19 cellular contexts compared by ENCODE assay signal in genomic region chr7:28554791-28555471, GRCh38.
"Had no signal": no experiment of that assay in that cellular context is flagged by ENCODE, and none has a peak within 500 bp of the region (broad histone marks: within the 10 kb centered on the region; RNA-seq: fewer than 3 reads in every experiment).

No MANE protein-coding gene starts in this region.

- H3K36me3 ChIP-seq: gastroesophageal sphincter, heart left ventricle, ovary, prostate gland, tibial artery had no signal

- DNase-seq: activated CD4-positive, alpha-beta memory T cell treated with anti-CD3 and anti-CD28 coated beads, Interleukin-2, amount 10 ng/mL, durations not matched to agents 7 days and 5 days; activated CD4-positive, alpha-beta T cell treated with anti-CD3 and anti-CD28 coated beads for 48 hours; activated effector memory CD4-positive, alpha-beta T cell treated with anti-CD3 and anti-CD28 coated beads, Interleukin-2, amount 50 U/mL, for 16 hours; activated naive CD4-positive, alpha-beta T cell treated with anti-CD3 and anti-CD28 coated beads, Interleukin-2, amount 10 ng/mL, durations not matched to agents 7 days and 5 days; amygdala; cerebellar nuclear complex; heart left ventricle; left ventricle myocardium superior; ovary; right cardiac atrium; stimulated activated CD4-positive, alpha-beta T cell treated with anti-CD3 and anti-CD28 coated beads, Interleukin-12 subunit alpha, Interleukin-12 subunit beta, amount 100 ng/mL, for 4 hours; stimulated activated CD4-positive, alpha-beta T cell treated with anti-CD3 and anti-CD28 coated beads, Interleukin-4, amount 100 ng/mL, for 4 hours; stimulated activated naive CD8-positive, alpha-beta T cell treated with anti-CD3 and anti-CD28 coated beads, Interleukin-15, amount 100 ng/mL, for 72 hours; tibial artery had no signal

- FAIRE-seq: islet of Langerhans had no signal

- ATAC-seq: gastroesophageal sphincter; heart left ventricle; left ventricle myocardium superior; natural killer cell treated with Interleukin-12 subunit alpha and Interleukin-12 subunit beta and Interleukin-15 and Interleukin-18, amount 100 ng/mL, for 72 hours; right cardiac atrium; stimulated activated naive CD8-positive, alpha-beta T cell treated with anti-CD3 and anti-CD28 coated beads, Interleukin-15, amount 100 ng/mL, for 72 hours had no signal

- H3K27ac ChIP-seq: coronary artery, gastroesophageal sphincter, heart left ventricle, ovary, prostate gland, tibial artery had no signal

- H3K4me1 ChIP-seq: prostate gland had no signal

- H3K27me3 ChIP-seq: gastroesophageal sphincter, heart left ventricle, ovary, tibial artery had no signal

- H3K4me3 ChIP-seq: coronary artery, gastroesophageal sphincter, heart left ventricle, ovary, prostate gland, tibial artery had no signal

- H3K9me3 ChIP-seq: gastroesophageal sphincter, heart left ventricle, ovary, prostate gland, tibial artery had no signal
